In the genomic region with DNA sequence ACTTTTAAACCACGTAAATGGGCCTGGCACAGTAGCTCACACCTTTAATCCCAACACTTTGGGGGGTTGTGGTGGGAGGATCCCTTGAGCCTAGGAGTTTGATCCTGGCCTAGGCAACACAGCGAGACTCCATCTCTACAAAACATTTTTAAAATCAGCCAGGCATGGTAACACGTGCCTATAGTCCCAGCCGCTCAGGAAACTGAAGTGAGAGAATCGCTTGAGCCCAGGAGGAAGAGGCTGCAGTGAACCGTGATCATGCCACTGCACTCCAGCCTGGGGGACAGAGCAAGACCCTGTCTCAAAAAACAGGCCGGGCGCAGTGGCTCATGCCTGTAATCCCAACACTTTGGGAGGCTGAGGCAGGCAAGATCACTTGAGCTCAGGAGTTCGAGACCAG, we compare ENCODE assay signal across 1 cellular context.
TF ChIP-seq lines count a peak whose summit lies in the region.

No MANE protein-coding gene starts in this region.

TF ChIP-seq in GM12878, 131 proteins besides CTCF, POLR2A, EP300 and RAD21 (continued from another document):
- peak; percentile 80 to 90 for TF ChIP-seq BHLHE40 (IDR thresholded peaks at IDR 0.05; ENCODE audit: borderline replicate concordance in 1 of 2, low read depth in 2 of 2, low read length in 1 of 2)
- TF ChIP-seq IKZF1 (conservative IDR thresholded peaks at IDR 0.05), result peak; percentile 26; the same call in 1 of the 2 replicates
- TF ChIP-seq PAX5 (IDR thresholded peaks at IDR 0.05; ENCODE audit: borderline replicate concordance, low read depth, low read length), result peak; percentile 69; the same call in 1 of the 2 replicates
- TF ChIP-seq SPI1 (IDR thresholded peaks at IDR 0.05; ENCODE audit: borderline replicate concordance, insufficient read depth, low read depth, low read length), result peak; percentile 16; the same call in 1 of the 2 replicates
- TF ChIP-seq RFX5 (IDR thresholded peaks at IDR 0.05; ENCODE audit: low read depth, low read length), result no peak
- no peak for TF ChIP-seq GATAD2B (conservative IDR thresholded peaks at IDR 0.05; ENCODE audit: low read depth)
